Comparison of ENCODE assay signal across 24 cellular contexts in the genomic region with DNA sequence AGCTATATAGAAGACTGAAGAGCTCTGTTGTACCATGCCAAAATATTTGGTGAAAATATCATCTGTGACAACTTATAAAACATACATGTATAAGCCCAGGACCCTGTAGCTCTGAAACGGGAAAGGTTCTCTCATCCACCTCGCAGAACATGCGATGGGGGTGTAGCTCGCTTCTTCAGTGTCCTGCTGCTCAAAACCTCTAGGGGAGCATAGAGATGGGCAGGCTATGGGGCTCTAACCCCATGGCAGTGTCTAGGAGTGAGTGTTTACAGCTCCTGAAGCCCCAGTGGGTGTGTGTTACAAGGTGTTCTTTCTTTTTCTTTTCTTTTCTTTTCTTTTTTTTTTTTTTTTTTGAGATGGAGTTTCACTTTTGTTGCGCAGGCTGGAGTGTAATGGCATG.
"Had no signal": no experiment of that assay in that cellular context is flagged by ENCODE, and none has a peak within 500 bp of the region (broad histone marks: within the 10 kb centered on the region; RNA-seq: fewer than 3 reads in every experiment).

No MANE protein-coding gene starts in this region.

- H3K9ac ChIP-seq: neural progenitor cell, parathyroid adenoma had no signal

- H3K9me3 ChIP-seq: ovary, psoas muscle, right lobe of liver, sigmoid colon, thoracic aorta, thyroid gland, upper lobe of right lung, uterus had no signal

- H3K27me3 ChIP-seq: neural progenitor cell, ovary, right lobe of liver, sigmoid colon, stomach, thyroid gland, tibial nerve, upper lobe of right lung, uterus had no signal

- H3K4me3 ChIP-seq: neural progenitor cell, ovary, psoas muscle, right lobe of liver, sigmoid colon, stomach, thoracic aorta, thyroid gland, tibial nerve, upper lobe of right lung, uterus had no signal

- H3K4me2 ChIP-seq: neural progenitor cell had no signal

- H3K4me1 ChIP-seq: neural progenitor cell, parathyroid adenoma, psoas muscle, right lobe of liver, sigmoid colon, stomach, thyroid gland, tibial nerve, upper lobe of right lung, uterus had no signal

- DNase-seq: natural killer cell; occipital lobe; ovary; posterior cingulate gyrus; psoas muscle; right cardiac atrium; sigmoid colon; small intestine; stimulated activated CD4-positive, alpha-beta T cell treated with anti-CD3 and anti-CD28 coated beads, Interleukin-15, amount 100 ng/mL, for 24 hours; stimulated activated CD4-positive, alpha-beta T cell treated with anti-CD3 and anti-CD28 coated beads, Interleukin-2, amount 100 ng/mL, for 24 hours; stimulated activated CD4-positive, alpha-beta T cell treated with anti-CD3 and anti-CD28 coated beads, Interleukin-2, amount 100 ng/mL, for 48 hours; stimulated activated CD4-positive, alpha-beta T cell treated with anti-CD3 and anti-CD28 coated beads, Interleukin-4, amount 100 ng/mL, for 24 hours; stimulated activated naive B cell treated with anti-CD40 and anti-IgM and Interleukin-4, amounts not matched to agents 10 μg/mL and 1 μg/mL and 100 μg/mL, for 72 hours; stimulated activated naive CD4-positive, alpha-beta T cell treated with Interleukin-2 at 50 U/mL for 16 hours; stomach; thyroid gland; upper lobe of right lung; uterus had no signal

- FAIRE-seq: small intestine had no signal

- H3K79me2 ChIP-seq: parathyroid adenoma had no signal

- H3K36me3 ChIP-seq: neural progenitor cell, ovary, right lobe of liver, sigmoid colon, stomach, thoracic aorta, thyroid gland, tibial nerve, upper lobe of right lung, uterus had no signal

- H3K27ac ChIP-seq: neural progenitor cell, ovary, parathyroid adenoma, psoas muscle, right lobe of liver, sigmoid colon, stomach, thoracic aorta, thyroid gland, tibial nerve, upper lobe of right lung, uterus had no signal

- H2AFZ ChIP-seq: neural progenitor cell, parathyroid adenoma had no signal

- ATAC-seq: natural killer cell; psoas muscle; right cardiac atrium; stimulated activated effector memory CD8-positive, alpha-beta T cell treated with anti-CD3 and anti-CD28 coated beads, Interleukin-12 subunit alpha, Interleukin-12 subunit beta, amount 100 ng/mL, for 72 hours; stimulated activated naive B cell treated with anti-CD40 and anti-IgM and Interleukin-4, amounts not matched to agents 10 μg/mL and 1 μg/mL and 100 μg/mL, for 72 hours; upper lobe of right lung had no signal
